In genomic region chr7:117098457-117098856, GRCh38 we compare ENCODE assay signal across 14 cellular contexts.
A peak's percentile ranks its signal among the peaks of the same experiment; 100 is the strongest.
DNase-seq lines count a peak whose midpoint lies in the region; ATAC-seq, FAIRE-seq and TF ChIP-seq lines count a peak whose summit lies in the region.
"Had no signal": no experiment of that assay in that cellular context is flagged by ENCODE, and none has a peak within 500 bp of the region (broad histone marks: within the 10 kb centered on the region; RNA-seq: fewer than 3 reads in every experiment).

No MANE protein-coding gene starts in this region.

- H3K9me3 ChIP-seq in mammary epithelial cell (replicated peaks; ENCODE audit: insufficient read depth, low read length) (no peaks in the 10 kb centered on the region), keratinocyte (ENCODE audit: control insufficient read depth, low read depth, low read length) (no peaks in the 10 kb centered on the region), right cardiac atrium (ENCODE audit: control insufficient read depth, low read length) (no peaks in the 10 kb centered on the region)
- H3K9me3 ChIP-seq: BLaER1 had no signal

- no peak overlapping the region for H3K9ac ChIP-seq in mammary epithelial cell (ENCODE audit: insufficient read depth, low read length)
- no peak overlapping the region for H3K9ac ChIP-seq in keratinocyte (ENCODE audit: control insufficient read depth, extremely low read depth, insufficient read depth, low read length)
- H3K9ac ChIP-seq: BLaER1, parathyroid adenoma had no signal

- H3K4me3 ChIP-seq in AG09309 (ENCODE audit: control insufficient read depth, low read depth, low read length) (no peak overlapping the region), mammary epithelial cell (replicated peaks in 1 of 3; ENCODE audit: insufficient read depth in 1 of 3, low read depth in 2 of 3, low read length in 3 of 3) (no peak overlapping the region), keratinocyte (ENCODE audit: control insufficient read depth in 2 of 3, extremely low read depth in 1 of 3, insufficient read depth in 2 of 3, low read depth in 1 of 3, low read length in 3 of 3) (no peak overlapping the region), right cardiac atrium (ENCODE audit: low read length) (no peak overlapping the region)
- H3K4me3 ChIP-seq: BLaER1, hepatocyte had no signal

- BruUV-seq in mammary epithelial cell (replicated peaks; lab: Mats Ljungman, UMichigan), result no TSS peak

- H3K36me3 ChIP-seq in mammary epithelial cell (ENCODE audit: insufficient read depth, low read length), result no peaks in the 10 kb centered on the region
- H3K36me3 ChIP-seq in keratinocyte (ENCODE audit: control insufficient read depth in 2 of 2, extremely low read depth in 1 of 2, insufficient read depth in 2 of 2, low read length in 2 of 2), result no peaks in the 10 kb centered on the region
- H3K36me3 ChIP-seq: BLaER1 had no signal

- intact Hi-C loops in mammary epithelial cell (cut with micrococcal nuclease), result no loop called here
- intact Hi-C loops in right cardiac atrium (cut with DNase I), result no loop called here

- H3K4me2 ChIP-seq in mammary epithelial cell (ENCODE audit: insufficient read depth, low read depth, low read length), result peak overlapping the region; percentile 14
- no peak overlapping the region for H3K4me2 ChIP-seq in keratinocyte (ENCODE audit: control insufficient read depth, extremely low read depth, insufficient read depth, low read depth, low read length)
- H3K4me2 ChIP-seq: BLaER1, hepatocyte had no signal

- H3K27me3 ChIP-seq in mammary epithelial cell (ENCODE audit: insufficient read depth, low read length) (no peaks in the 10 kb centered on the region), keratinocyte (ENCODE audit: control insufficient read depth, extremely low read depth, insufficient read depth, low read length) (no peaks in the 10 kb centered on the region), right cardiac atrium (ENCODE audit: control insufficient read depth, insufficient read depth) (no peaks in the 10 kb centered on the region)
- H3K27me3 ChIP-seq: BLaER1, hepatocyte had no signal

- H4K20me1 ChIP-seq in mammary epithelial cell (ENCODE audit: insufficient read depth, low read length) (no peaks in the 10 kb centered on the region), keratinocyte (ENCODE audit: control insufficient read depth, extremely low read depth, insufficient read depth, low read length) (no peaks in the 10 kb centered on the region)
- H4K20me1 ChIP-seq: BLaER1 had no signal

- H3K9me1 ChIP-seq in keratinocyte (ENCODE audit: control insufficient read depth, extremely low read depth, insufficient read depth, low read length), result no peaks in the 10 kb centered on the region

- in situ Hi-C loops in mammary epithelial cell (cut with MboI; ENCODE audit: low sequenced_read_pairs in 2 of 2), result no loop called here

- peak; percentile 44 for FAIRE-seq in keratinocyte (lab: Jason Lieb, UNC)

- H2AFZ ChIP-seq in mammary epithelial cell (ENCODE audit: low read depth, low read length) (no peak overlapping the region), keratinocyte (ENCODE audit: control insufficient read depth, low read length) (no peak overlapping the region)
- H2AFZ ChIP-seq: hepatocyte, parathyroid adenoma had no signal

- TF ChIP-seq CTCF in AG09309 (IDR thresholded peaks at IDR 0.05; ENCODE audit: control insufficient read depth, insufficient read depth, low read depth, low read length, missing control alignments) (no peak), mammary epithelial cell (conservative IDR thresholded peaks at IDR 0.05 in 1 of 2, IDR thresholded peaks at IDR 0.05 in 1 of 2; ENCODE audit: extremely low read depth in 1 of 2, insufficient read depth in 1 of 2, low read depth in 1 of 2, low read length in 2 of 2) (no peak), keratinocyte (optimal IDR thresholded peaks at IDR 0.05 in 1 of 3, IDR thresholded peaks at IDR 0.05 in 1 of 3, conservative IDR thresholded peaks at IDR 0.05 in 1 of 3; ENCODE audit: extremely low read depth in 1 of 3, insufficient read depth in 2 of 3, low read length in 3 of 3) (no peak)

- no peak for ATAC-seq in right cardiac atrium
- ATAC-seq: stimulated activated memory B cell treated with anti-CD40 and anti-IgM and Interleukin-4, amounts not matched to agents 10 μg/mL and 1 μg/mL and 100 μg/mL, for 72 hours had no signal

- H3K4me1 ChIP-seq in mammary epithelial cell (ENCODE audit: insufficient read depth, low read length) (peaks cover 9% of the 10 kb centered on the region), keratinocyte (ENCODE audit: control insufficient read depth, extremely low read depth, insufficient read depth, low read length) (peaks cover 8% of the 10 kb centered on the region), right cardiac atrium (ENCODE audit: control insufficient read depth, insufficient read depth, low read length) (peaks cover 4% of the 10 kb centered on the region)

- CTCF ChIA-PET in mammary epithelial cell (lab: Charles Lee; ENCODE audit: low non-redundant PET), result no interaction called here

- dilution Hi-C loops in mammary epithelial cell (cut with HindIII; ENCODE audit: low sequenced_read_pairs) (no loop called here), keratinocyte (cut with MboI; ENCODE audit: extremely low pct_ligation_motif_present, low sequenced_read_pairs) (no loop called here)

- peaks cover 5% of the 10 kb centered on the region for H3K79me2 ChIP-seq in mammary epithelial cell (ENCODE audit: insufficient read depth, low read length)
- H3K79me2 ChIP-seq in keratinocyte (ENCODE audit: control insufficient read depth, insufficient read depth, low read length), result no peaks in the 10 kb centered on the region
- H3K79me2 ChIP-seq: parathyroid adenoma had no signal

- H3K27ac ChIP-seq in mammary epithelial cell (ENCODE audit: insufficient read depth, low read depth, low read length), result no peak overlapping the region
- H3K27ac ChIP-seq in keratinocyte (ENCODE audit: control insufficient read depth, insufficient read depth, low read length), result no peak overlapping the region
- no peak overlapping the region for H3K27ac ChIP-seq in right cardiac atrium (ENCODE audit: low read length)
- H3K27ac ChIP-seq: BLaER1, hepatocyte, parathyroid adenoma had no signal

- DNase-seq in AG09309 (ENCODE audit: low read depth), result peak; percentile 93
- DNase-seq in LHCN-M2 (ENCODE audit: low read depth), result peak; percentile 92
- peak; percentile 84 for DNase-seq in mammary epithelial cell
- DNase-seq in keratinocyte (ENCODE audit: low read depth, low spot score), result no peak
- DNase-seq in DMS153 treated with DMSO at 0.1 percent for 48 hours (lab: John Stamatoyannopoulos, UW; ENCODE audit: unreplicated experiment), result no peak
- DNase-seq in right cardiac atrium, result no peak
- DNase-seq in NCI-H2029 treated with DMSO at 0.1 percent for 48 hours (lab: John Stamatoyannopoulos, UW), result no peak
- no peak for DNase-seq in central memory CD4-positive, alpha-beta T cell
- DNase-seq: activated naive CD4-positive, alpha-beta T cell treated with anti-CD3 and anti-CD28 coated beads, Interleukin-2, amount 10 ng/mL, durations not matched to agents 7 days and 5 days; stimulated activated CD4-positive, alpha-beta T cell treated with anti-CD3 and anti-CD28 coated beads, Interleukin-1b, Interleukin-23, amount 100 ng/mL, for 48 hours had no signal

- 0% methylated on average over 1 of the region's 1 CpG for WGBS in mammary epithelial cell (ENCODE audit: low coverage, missing lambda C conversion rate)
- WGBS in right cardiac atrium, result 48% methylated on average over 1 of the region's 1 CpG

Comparison
In these comparisons a context has a peak if more than half of its experiments do, and no peak if none do; other contexts are left out.
1. DNase-seq: peak in AG09309 (single experiment), LHCN-M2 (single experiment) and mammary epithelial cell (single experiment); none in keratinocyte (single experiment), DMS153 treated with DMSO at 0.1 percent for 48 hours (single experiment), right cardiac atrium (0 of 3), NCI-H2029 treated with DMSO at 0.1 percent for 48 hours (single experiment) and central memory CD4-positive, alpha-beta T cell (single experiment).